Comparison of ENCODE assay signal across 1 cellular context in the genomic region with DNA sequence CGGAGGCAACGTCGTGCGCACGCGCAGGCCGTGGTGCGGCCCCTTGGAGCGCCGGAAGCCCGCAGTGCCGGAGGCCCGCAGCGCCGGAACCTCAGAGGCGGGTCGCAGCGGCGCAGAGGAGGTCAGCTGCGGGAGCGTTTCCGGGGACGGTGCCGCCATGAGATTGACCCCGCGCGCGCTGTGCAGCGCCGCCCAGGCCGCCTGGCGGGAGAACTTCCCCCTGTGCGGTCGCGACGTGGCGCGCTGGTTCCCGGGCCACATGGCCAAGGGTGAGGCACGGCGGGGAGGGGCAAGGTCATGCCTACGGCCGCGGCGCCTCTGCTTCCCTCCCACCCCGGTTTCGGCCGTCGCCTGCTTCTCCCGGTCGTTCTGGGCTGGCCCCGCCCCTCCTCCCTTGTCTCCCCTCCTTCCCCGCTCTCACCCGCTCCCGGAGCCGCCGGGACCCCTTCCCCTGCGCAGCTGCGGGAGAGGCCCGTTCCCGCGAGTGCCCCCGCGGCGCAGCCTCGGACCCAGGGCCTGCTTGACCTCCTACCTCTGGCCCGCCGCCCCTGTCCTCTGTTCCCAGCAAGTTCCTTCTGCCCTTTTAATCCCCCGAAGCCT.
A peak's percentile ranks its signal among the peaks of the same experiment; 100 is the strongest.
TF ChIP-seq lines count a peak whose summit lies in the region.

A gene with protein sequence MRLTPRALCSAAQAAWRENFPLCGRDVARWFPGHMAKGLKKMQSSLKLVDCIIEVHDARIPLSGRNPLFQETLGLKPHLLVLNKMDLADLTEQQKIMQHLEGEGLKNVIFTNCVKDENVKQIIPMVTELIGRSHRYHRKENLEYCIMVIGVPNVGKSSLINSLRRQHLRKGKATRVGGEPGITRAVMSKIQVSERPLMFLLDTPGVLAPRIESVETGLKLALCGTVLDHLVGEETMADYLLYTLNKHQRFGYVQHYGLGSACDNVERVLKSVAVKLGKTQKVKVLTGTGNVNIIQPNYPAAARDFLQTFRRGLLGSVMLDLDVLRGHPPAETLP (plus strand): TSS at position 94 of the 600 bp plus-strand sequence. CDS start 64 bp downstream, at position 158.

TF ChIP-seq in HepG2, 621 proteins besides CTCF, POLR2A, EP300 and RAD21 (continued from another document and continues in another):
- no peak for TF ChIP-seq FLYWCH1 (CRISPR knock-in tag; IDR thresholded peaks at IDR 0.05)
- TF ChIP-seq ATAD3A (CRISPR knock-in tag; IDR thresholded peaks at IDR 0.05) = 0 out of 2 replicates have a peak, but pooled peaks have one; percentile 37
- TF ChIP-seq POLR2AphosphoS5 (IDR thresholded peaks at IDR 0.05; ENCODE audit: low read depth, low read length) = peak; percentile 84
- TF ChIP-seq MEF2D (CRISPR knock-in tag; IDR thresholded peaks at IDR 0.05) = no peak
- peak; percentile 16; the same call in 1 of the 2 replicates for TF ChIP-seq NFYC (CRISPR knock-in tag; IDR thresholded peaks at IDR 0.05)
- TF ChIP-seq HOXD1 (CRISPR knock-in tag; IDR thresholded peaks at IDR 0.05) = peak; percentile 79; the same call in 1 of the 2 replicates
- TF ChIP-seq ELF3 (CRISPR knock-in tag; IDR thresholded peaks at IDR 0.05) = peak; percentile 79
- no peak; the same call in 1 of the 2 replicates for TF ChIP-seq NR2F2 (IDR thresholded peaks at IDR 0.05; ENCODE audit: borderline replicate concordance, low read depth)
- TF ChIP-seq, protein P1, sequence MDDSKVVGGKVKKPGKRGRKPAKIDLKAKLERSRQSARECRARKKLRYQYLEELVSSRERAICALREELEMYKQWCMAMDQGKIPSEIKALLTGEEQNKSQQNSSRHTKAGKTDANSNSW (CRISPR knock-in tag; IDR thresholded peaks at IDR 0.05; ENCODE audit: borderline replicate concordance) = peak; percentile 85; the same call in 1 of the 2 replicates
- no peak for TF ChIP-seq HHEX (CRISPR knock-in tag; IDR thresholded peaks at IDR 0.05)
- TF ChIP-seq ZNF607 (CRISPR knock-in tag; IDR thresholded peaks at IDR 0.05; ENCODE audit: borderline replicate concordance) = peak; percentile 84
- peak; percentile 33; the same call in 1 of the 2 replicates for TF ChIP-seq ZNF331 (CRISPR knock-in tag; IDR thresholded peaks at IDR 0.05)
- TF ChIP-seq SP2 (CRISPR knock-in tag; IDR thresholded peaks at IDR 0.05) = peak; percentile 81
- TF ChIP-seq, protein P2, sequence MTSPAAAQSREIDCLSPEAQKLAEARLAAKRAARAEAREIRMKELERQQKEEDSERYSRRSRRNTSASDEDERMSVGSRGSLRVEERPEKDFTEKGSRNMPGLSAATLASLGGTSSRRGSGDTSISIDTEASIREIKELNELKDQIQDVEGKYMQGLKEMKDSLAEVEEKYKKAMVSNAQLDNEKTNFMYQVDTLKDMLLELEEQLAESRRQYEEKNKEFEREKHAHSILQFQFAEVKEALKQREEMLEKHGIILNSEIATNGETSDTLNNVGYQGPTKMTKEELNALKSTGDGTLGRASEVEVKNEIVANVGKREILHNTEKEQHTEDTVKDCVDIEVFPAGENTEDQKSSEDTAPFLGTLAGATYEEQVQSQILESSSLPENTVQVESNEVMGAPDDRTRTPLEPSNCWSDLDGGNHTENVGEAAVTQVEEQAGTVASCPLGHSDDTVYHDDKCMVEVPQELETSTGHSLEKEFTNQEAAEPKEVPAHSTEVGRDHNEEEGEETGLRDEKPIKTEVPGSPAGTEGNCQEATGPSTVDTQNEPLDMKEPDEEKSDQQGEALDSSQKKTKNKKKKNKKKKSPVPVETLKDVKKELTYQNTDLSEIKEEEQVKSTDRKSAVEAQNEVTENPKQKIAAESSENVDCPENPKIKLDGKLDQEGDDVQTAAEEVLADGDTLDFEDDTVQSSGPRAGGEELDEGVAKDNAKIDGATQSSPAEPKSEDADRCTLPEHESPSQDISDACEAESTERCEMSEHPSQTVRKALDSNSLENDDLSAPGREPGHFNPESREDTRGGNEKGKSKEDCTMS (CRISPR knock-in tag; conservative IDR thresholded peaks at IDR 0.05) = no peak
- TF ChIP-seq ZNF501 (CRISPR knock-in tag; IDR thresholded peaks at IDR 0.05) = peak; percentile 83
- TF ChIP-seq ZNF496 (CRISPR knock-in tag; IDR thresholded peaks at IDR 0.05; ENCODE audit: insufficient replicate concordance) = no peak
- TF ChIP-seq ARNT2 (CRISPR knock-in tag; IDR thresholded peaks at IDR 0.05; ENCODE audit: low read depth) = peak; percentile 79; the same call in 1 of the 2 replicates
- TF ChIP-seq ZNF761 (CRISPR knock-in tag; conservative IDR thresholded peaks at IDR 0.05) = peak; percentile 97
- TF ChIP-seq ZNF709 (CRISPR knock-in tag; IDR thresholded peaks at IDR 0.05) = peak; percentile 86; the same call in 1 of the 2 replicates
- TF ChIP-seq, protein P3, sequence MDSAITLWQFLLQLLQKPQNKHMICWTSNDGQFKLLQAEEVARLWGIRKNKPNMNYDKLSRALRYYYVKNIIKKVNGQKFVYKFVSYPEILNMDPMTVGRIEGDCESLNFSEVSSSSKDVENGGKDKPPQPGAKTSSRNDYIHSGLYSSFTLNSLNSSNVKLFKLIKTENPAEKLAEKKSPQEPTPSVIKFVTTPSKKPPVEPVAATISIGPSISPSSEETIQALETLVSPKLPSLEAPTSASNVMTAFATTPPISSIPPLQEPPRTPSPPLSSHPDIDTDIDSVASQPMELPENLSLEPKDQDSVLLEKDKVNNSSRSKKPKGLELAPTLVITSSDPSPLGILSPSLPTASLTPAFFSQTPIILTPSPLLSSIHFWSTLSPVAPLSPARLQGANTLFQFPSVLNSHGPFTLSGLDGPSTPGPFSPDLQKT (CRISPR knock-in tag; IDR thresholded peaks at IDR 0.05; ENCODE audit: borderline replicate concordance) = peak; percentile 43; the same call in 1 of the 2 replicates
- TF ChIP-seq, protein P4, sequence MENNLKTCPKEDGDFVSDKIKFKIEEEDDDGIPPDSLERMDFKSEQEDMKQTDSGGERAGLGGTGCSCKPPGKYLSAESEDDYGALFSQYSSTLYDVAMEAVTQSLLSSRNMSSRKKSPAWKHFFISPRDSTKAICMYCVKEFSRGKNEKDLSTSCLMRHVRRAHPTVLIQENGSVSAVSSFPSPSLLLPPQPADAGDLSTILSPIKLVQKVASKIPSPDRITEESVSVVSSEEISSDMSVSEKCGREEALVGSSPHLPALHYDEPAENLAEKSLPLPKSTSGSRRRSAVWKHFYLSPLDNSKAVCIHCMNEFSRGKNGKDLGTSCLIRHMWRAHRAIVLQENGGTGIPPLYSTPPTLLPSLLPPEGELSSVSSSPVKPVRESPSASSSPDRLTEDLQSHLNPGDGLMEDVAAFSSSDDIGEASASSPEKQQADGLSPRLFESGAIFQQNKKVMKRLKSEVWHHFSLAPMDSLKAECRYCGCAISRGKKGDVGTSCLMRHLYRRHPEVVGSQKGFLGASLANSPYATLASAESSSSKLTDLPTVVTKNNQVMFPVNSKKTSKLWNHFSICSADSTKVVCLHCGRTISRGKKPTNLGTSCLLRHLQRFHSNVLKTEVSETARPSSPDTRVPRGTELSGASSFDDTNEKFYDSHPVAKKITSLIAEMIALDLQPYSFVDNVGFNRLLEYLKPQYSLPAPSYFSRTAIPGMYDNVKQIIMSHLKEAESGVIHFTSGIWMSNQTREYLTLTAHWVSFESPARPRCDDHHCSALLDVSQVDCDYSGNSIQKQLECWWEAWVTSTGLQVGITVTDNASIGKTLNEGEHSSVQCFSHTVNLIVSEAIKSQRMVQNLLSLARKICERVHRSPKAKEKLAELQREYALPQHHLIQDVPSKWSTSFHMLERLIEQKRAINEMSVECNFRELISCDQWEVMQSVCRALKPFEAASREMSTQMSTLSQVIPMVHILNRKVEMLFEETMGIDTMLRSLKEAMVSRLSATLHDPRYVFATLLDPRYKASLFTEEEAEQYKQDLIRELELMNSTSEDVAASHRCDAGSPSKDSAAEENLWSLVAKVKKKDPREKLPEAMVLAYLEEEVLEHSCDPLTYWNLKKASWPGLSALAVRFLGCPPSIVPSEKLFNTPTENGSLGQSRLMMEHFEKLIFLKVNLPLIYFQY (CRISPR knock-in tag; IDR thresholded peaks at IDR 0.05; ENCODE audit: borderline replicate concordance) = peak; percentile 89
- TF ChIP-seq ZBTB7B (CRISPR knock-in tag; IDR thresholded peaks at IDR 0.05) = peak; percentile 86; the same call in 1 of the 2 replicates
- no peak for TF ChIP-seq ZNF138 (CRISPR knock-in tag; IDR thresholded peaks at IDR 0.05; ENCODE audit: low read depth)
- TF ChIP-seq TBX2 (CRISPR knock-in tag; IDR thresholded peaks at IDR 0.05; ENCODE audit: borderline replicate concordance) = peak; percentile 58; the same call in 1 of the 2 replicates
- TF ChIP-seq ZNF704 (CRISPR knock-in tag; IDR thresholded peaks at IDR 0.05; ENCODE audit: borderline replicate concordance) = no peak
- TF ChIP-seq GLMP (CRISPR knock-in tag; IDR thresholded peaks at IDR 0.05; ENCODE audit: borderline replicate concordance) = no peak
- peak; percentile 63; the same call in 1 of the 2 replicates for TF ChIP-seq HCFC1 (IDR thresholded peaks at IDR 0.05; ENCODE audit: low read depth, low read length)
- TF ChIP-seq, protein P5, sequence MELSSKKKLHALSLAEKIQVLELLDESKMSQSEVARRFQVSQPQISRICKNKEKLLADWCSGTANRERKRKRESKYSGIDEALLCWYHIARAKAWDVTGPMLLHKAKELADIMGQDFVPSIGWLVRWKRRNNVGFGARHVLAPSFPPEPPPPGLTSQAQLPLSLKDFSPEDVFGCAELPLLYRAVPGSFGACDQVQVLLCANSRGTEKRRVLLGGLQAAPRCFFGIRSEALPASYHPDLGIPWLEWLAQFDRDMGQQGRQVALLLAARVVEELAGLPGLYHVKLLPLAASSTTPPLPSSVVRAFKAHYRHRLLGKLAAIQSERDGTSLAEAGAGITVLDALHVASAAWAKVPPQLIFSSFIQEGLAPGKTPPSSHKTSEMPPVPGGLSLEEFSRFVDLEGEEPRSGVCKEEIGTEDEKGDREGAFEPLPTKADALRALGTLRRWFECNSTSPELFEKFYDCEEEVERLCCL (CRISPR knock-in tag; IDR thresholded peaks at IDR 0.05; ENCODE audit: borderline replicate concordance) = no peak
- TF ChIP-seq, protein P6, sequence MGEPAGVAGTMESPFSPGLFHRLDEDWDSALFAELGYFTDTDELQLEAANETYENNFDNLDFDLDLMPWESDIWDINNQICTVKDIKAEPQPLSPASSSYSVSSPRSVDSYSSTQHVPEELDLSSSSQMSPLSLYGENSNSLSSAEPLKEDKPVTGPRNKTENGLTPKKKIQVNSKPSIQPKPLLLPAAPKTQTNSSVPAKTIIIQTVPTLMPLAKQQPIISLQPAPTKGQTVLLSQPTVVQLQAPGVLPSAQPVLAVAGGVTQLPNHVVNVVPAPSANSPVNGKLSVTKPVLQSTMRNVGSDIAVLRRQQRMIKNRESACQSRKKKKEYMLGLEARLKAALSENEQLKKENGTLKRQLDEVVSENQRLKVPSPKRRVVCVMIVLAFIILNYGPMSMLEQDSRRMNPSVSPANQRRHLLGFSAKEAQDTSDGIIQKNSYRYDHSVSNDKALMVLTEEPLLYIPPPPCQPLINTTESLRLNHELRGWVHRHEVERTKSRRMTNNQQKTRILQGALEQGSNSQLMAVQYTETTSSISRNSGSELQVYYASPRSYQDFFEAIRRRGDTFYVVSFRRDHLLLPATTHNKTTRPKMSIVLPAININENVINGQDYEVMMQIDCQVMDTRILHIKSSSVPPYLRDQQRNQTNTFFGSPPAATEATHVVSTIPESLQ (CRISPR knock-in tag; conservative IDR thresholded peaks at IDR 0.05) = no peak
- TF ChIP-seq ZNF557 (CRISPR knock-in tag; IDR thresholded peaks at IDR 0.05) = peak; percentile 55; the same call in 1 of the 2 replicates
- TF ChIP-seq ZNF292 (CRISPR knock-in tag; IDR thresholded peaks at IDR 0.05; ENCODE audit: borderline replicate concordance, low read depth) = no peak
- peak; percentile 72; the same call in 1 of the 2 replicates for TF ChIP-seq ZFP41 (CRISPR knock-in tag; IDR thresholded peaks at IDR 0.05; ENCODE audit: borderline replicate concordance)
- TF ChIP-seq MTF2 (CRISPR knock-in tag; IDR thresholded peaks at IDR 0.05; ENCODE audit: borderline replicate concordance) = no peak; the same call in 1 of the 2 replicates
- peak; percentile 67; the same call in 1 of the 2 replicates for TF ChIP-seq ZNF431 (CRISPR knock-in tag; IDR thresholded peaks at IDR 0.05; ENCODE audit: borderline replicate concordance, low read depth)
- peak; percentile 80 for TF ChIP-seq ZZZ3 (CRISPR knock-in tag; IDR thresholded peaks at IDR 0.05; ENCODE audit: borderline replicate concordance)
- no peak for TF ChIP-seq MIER3 (CRISPR knock-in tag; IDR thresholded peaks at IDR 0.05; ENCODE audit: borderline replicate concordance)
- peak; percentile 83; the same call in 1 of the 2 replicates for TF ChIP-seq ZNF746 (CRISPR knock-in tag; IDR thresholded peaks at IDR 0.05)
- TF ChIP-seq, protein P7, sequence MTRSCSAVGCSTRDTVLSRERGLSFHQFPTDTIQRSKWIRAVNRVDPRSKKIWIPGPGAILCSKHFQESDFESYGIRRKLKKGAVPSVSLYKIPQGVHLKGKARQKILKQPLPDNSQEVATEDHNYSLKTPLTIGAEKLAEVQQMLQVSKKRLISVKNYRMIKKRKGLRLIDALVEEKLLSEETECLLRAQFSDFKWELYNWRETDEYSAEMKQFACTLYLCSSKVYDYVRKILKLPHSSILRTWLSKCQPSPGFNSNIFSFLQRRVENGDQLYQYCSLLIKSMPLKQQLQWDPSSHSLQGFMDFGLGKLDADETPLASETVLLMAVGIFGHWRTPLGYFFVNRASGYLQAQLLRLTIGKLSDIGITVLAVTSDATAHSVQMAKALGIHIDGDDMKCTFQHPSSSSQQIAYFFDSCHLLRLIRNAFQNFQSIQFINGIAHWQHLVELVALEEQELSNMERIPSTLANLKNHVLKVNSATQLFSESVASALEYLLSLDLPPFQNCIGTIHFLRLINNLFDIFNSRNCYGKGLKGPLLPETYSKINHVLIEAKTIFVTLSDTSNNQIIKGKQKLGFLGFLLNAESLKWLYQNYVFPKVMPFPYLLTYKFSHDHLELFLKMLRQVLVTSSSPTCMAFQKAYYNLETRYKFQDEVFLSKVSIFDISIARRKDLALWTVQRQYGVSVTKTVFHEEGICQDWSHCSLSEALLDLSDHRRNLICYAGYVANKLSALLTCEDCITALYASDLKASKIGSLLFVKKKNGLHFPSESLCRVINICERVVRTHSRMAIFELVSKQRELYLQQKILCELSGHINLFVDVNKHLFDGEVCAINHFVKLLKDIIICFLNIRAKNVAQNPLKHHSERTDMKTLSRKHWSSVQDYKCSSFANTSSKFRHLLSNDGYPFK (CRISPR knock-in tag; IDR thresholded peaks at IDR 0.05; ENCODE audit: borderline replicate concordance) = peak; percentile 85
- TF ChIP-seq RARA (CRISPR knock-in tag; IDR thresholded peaks at IDR 0.05) = peak; percentile 65; the same call in 1 of the 2 replicates
- peak; percentile 74 for TF ChIP-seq ZNF777 (CRISPR knock-in tag; IDR thresholded peaks at IDR 0.05)
